ENCODE assay signal across 16 cellular contexts in the genomic region with DNA sequence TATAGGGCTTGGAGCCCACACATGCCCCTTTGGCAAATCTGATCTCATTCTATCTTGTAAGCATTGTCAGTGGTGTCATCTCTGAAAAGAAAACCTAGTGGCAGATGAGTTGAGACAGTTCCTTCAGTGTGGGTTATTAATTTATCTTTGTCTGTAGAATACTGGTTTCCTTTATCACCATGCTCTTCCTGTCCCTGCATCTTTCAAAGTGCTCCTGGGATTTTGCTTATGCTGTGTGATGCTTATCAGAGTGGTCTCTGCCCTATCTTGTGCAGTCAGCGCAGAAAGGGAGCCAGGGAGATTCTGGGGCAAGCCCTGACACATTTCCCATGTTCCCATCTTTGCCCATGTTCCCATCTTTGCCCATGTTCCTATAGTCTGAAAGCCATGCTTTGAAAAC.
"Had no signal": no experiment of that assay in that cellular context is flagged by ENCODE, and none has a peak within 500 bp of the region (broad histone marks: within the 10 kb centered on the region; RNA-seq: fewer than 3 reads in every experiment).

No MANE protein-coding gene starts in this region.

- DNase-seq: KBM-7, MV-4-11, NCI-H1048, NCI-H1105, NCI-H1417, NCI-H146, NCI-H187 treated with DMSO at 0.1 percent for 48 hours, NCI-H2029 treated with DMSO at 0.1 percent for 48 hours, NCI-H226, NCI-H510A, NCI-H524 treated with DMSO at 0.1 percent for 48 hours, NCI-H69, NCI-H774, Right ventricle myocardium superior, RPMI8226, SIG-M5 had no signal
